In genomic region chr13:97881556-97881955, GRCh38 we compare ENCODE assay signal across 34 cellular contexts.
"Had no signal": no experiment of that assay in that cellular context is flagged by ENCODE, and none has a peak within 500 bp of the region (broad histone marks: within the 10 kb centered on the region; RNA-seq: fewer than 3 reads in every experiment).

No MANE protein-coding gene starts in this region.

- H3K4me3 Mint-ChIP-seq: activated B cell treated with CpG ODN at 0.5 μM for 24 hours; activated CD4-positive, alpha-beta memory T cell treated with anti-CD3 and anti-CD28 coated beads for 36 hours; activated CD4-positive, alpha-beta T cell treated with anti-CD3 and anti-CD28 coated beads, Interleukin-2, amount 10 ng/mL, durations not matched to agents 24 days and 14 days; activated CD8-positive, alpha-beta T cell treated with anti-CD3 and anti-CD28 coated beads for 36 hours; activated naive CD4-positive, alpha-beta T cell treated with anti-CD3 and anti-CD28 coated beads for 36 hours; activated naive CD8-positive, alpha-beta T cell treated with anti-CD3 and anti-CD28 coated beads for 36 hours; activated T-cell treated with anti-CD3 and anti-CD28 coated beads, Interleukin-2, amount 50 U/mL, for 4 hours; activated T-cell treated with anti-CD3 and anti-CD28 coated beads, Interleukin-2, amount 50 U/mL, for 72 hours; activated T-helper 1 cell treated with anti-CD3 and anti-CD28 coated beads, Interleukin-12 subunit alpha, Interleukin-12 subunit beta, Interleukin-2, Interleukin-4 antibody, amounts not matched to agents 30 ng/mL and 10 ng/mL and 1 ng/mL, durations not matched to agents 14 hours and 24 hours and 36 hours; activated T-helper 17 cell treated with anti-CD3 and anti-CD28 coated beads, Interleukin-2, amount 50 U/mL, for 72 hours; T-helper 1 cell treated with Interleukin-12 subunit alpha and Interleukin-12 subunit beta and Interleukin-4 antibody, amounts not matched to agents 30 μg/mL and 1 μg/mL, for 36 hours; T-helper 2 cell treated with Interferon-gamma antibody and Interleukin-4, amounts not matched to agents 5 μg/mL and 100 μg/mL, for 36 hours had no signal

- H3K36me3 Mint-ChIP-seq: activated CD4-positive, alpha-beta memory T cell treated with anti-CD3 and anti-CD28 coated beads for 36 hours; activated naive CD4-positive, alpha-beta T cell treated with anti-CD3 and anti-CD28 coated beads, Interleukin-2, amount 50 U/mL, for 72 hours; activated naive CD8-positive, alpha-beta T cell treated with anti-CD3 and anti-CD28 coated beads for 36 hours had no signal

- H3K27ac ChIP-seq: adrenal gland, body of pancreas, brain microvascular endothelial cell, breast epithelium, VCaP had no signal

- DNase-seq: activated B cell treated with CpG ODN at 0.5 μM for 24 hours; activated CD4-positive, alpha-beta memory T cell treated with anti-CD3 and anti-CD28 coated beads for 36 hours; activated CD4-positive, alpha-beta T cell treated with anti-CD3 and anti-CD28 coated beads for 4 hours; activated CD4-positive, alpha-beta T cell treated with anti-CD3 and anti-CD28 coated beads, Interleukin-2, amount 10 ng/mL, durations not matched to agents 24 days and 14 days; activated CD4-positive, alpha-beta T cell treated with anti-CD3 and anti-CD28 coated beads, Interleukin-2, amount 50 U/mL, for 1 hour; activated CD4-positive, alpha-beta T cell treated with anti-CD3 and anti-CD28 coated beads, Interleukin-2, amount 50 U/mL, for 4 hours; activated CD4-positive, CD25-positive, alpha-beta regulatory T cell treated with anti-CD3 and anti-CD28 coated beads, Interleukin-2, amount 50 U/mL, for 72 hours; activated CD8-positive, alpha-beta memory T cell treated with anti-CD3 and anti-CD28 coated beads, Interleukin-2, amount 50 U/mL, for 4 hours; activated CD8-positive, alpha-beta T cell treated with anti-CD3 and anti-CD28 coated beads for 36 hours; activated effector memory CD4-positive, alpha-beta T cell treated with anti-CD3 and anti-CD28 coated beads, Interleukin-2, amount 50 U/mL, for 16 hours; activated gamma-delta T cell treated with Interleukin-2 at 50 U/mL for 16 hours; activated naive CD4-positive, alpha-beta T cell; activated naive CD4-positive, alpha-beta T cell treated with anti-CD3 and anti-CD28 coated beads for 36 hours; activated naive CD4-positive, alpha-beta T cell treated with anti-CD3 and anti-CD28 coated beads, Interleukin-2, amount 50 U/mL, for 16 hours; activated naive CD8-positive, alpha-beta T cell treated with anti-CD3 and anti-CD28 coated beads for 36 hours; activated T-cell treated with anti-CD3 and anti-CD28 coated beads for 4 hours; activated T-cell treated with anti-CD3 and anti-CD28 coated beads, Interleukin-2, amount 50 U/mL, for 1 hour; activated T-cell treated with anti-CD3 and anti-CD28 coated beads, Interleukin-2, amount 50 U/mL, for 4 hours; activated T-cell treated with anti-CD3 and anti-CD28 coated beads, Interleukin-2, amount 50 U/mL, for 72 hours; adrenal gland; amniotic stem cell; aorta; body of pancreas; brain microvascular endothelial cell; central memory CD4-positive, alpha-beta T cell; T-helper 2 cell; T-helper 9 cell had no signal

- H3K27me3 ChIP-seq: body of pancreas, brain microvascular endothelial cell, breast epithelium had no signal

- H3K27ac Mint-ChIP-seq: activated B cell treated with CpG ODN at 0.5 μM for 24 hours; activated CD4-positive, alpha-beta memory T cell treated with anti-CD3 and anti-CD28 coated beads for 36 hours; activated CD4-positive, alpha-beta T cell treated with anti-CD3 and anti-CD28 coated beads, Interleukin-2, amount 10 ng/mL, durations not matched to agents 24 days and 14 days; activated CD8-positive, alpha-beta T cell treated with anti-CD3 and anti-CD28 coated beads for 36 hours; activated naive CD4-positive, alpha-beta T cell treated with anti-CD3 and anti-CD28 coated beads for 36 hours; activated naive CD4-positive, alpha-beta T cell treated with anti-CD3 and anti-CD28 coated beads, Interleukin-2, amount 50 U/mL, for 72 hours; activated naive CD8-positive, alpha-beta T cell treated with anti-CD3 and anti-CD28 coated beads for 36 hours; activated T-cell treated with anti-CD3 and anti-CD28 coated beads, Interleukin-2, amount 50 U/mL, for 72 hours; activated T-helper 1 cell treated with anti-CD3 and anti-CD28 coated beads, Interleukin-12 subunit alpha, Interleukin-12 subunit beta, Interleukin-2, Interleukin-4 antibody, amounts not matched to agents 30 ng/mL and 10 ng/mL and 1 ng/mL, durations not matched to agents 14 hours and 24 hours and 36 hours; activated T-helper 17 cell treated with anti-CD3 and anti-CD28 coated beads, Interleukin-2, amount 50 U/mL, for 72 hours; T-helper 1 cell treated with Interleukin-12 subunit alpha and Interleukin-12 subunit beta and Interleukin-4 antibody, amounts not matched to agents 30 μg/mL and 1 μg/mL, for 36 hours; T-helper 2 cell treated with Interferon-gamma antibody and Interleukin-4, amounts not matched to agents 5 μg/mL and 100 μg/mL, for 36 hours had no signal

- ATAC-seq: activated CD8-positive, alpha-beta T cell treated with anti-CD3 and anti-CD28 coated beads for 36 hours; activated naive CD4-positive, alpha-beta T cell treated with anti-CD3 and anti-CD28 coated beads, Interleukin-2, amount 50 U/mL, for 72 hours; activated T-cell treated with anti-CD3 and anti-CD28 coated beads, Interleukin-2, amount 50 U/mL, for 4 hours; activated T-cell treated with anti-CD3 and anti-CD28 coated beads, Interleukin-2, amount 50 U/mL, for 72 hours; activated T-helper 17 cell treated with anti-CD3 and anti-CD28 coated beads, Interleukin-2, amount 50 U/mL, for 72 hours; body of pancreas had no signal

- H3K27me3 Mint-ChIP-seq: activated CD4-positive, alpha-beta T cell treated with anti-CD3 and anti-CD28 coated beads, Interleukin-2, amount 10 ng/mL, durations not matched to agents 24 days and 14 days had no signal

- H3K9me3 ChIP-seq: adrenal gland, body of pancreas, breast epithelium had no signal

- H3K36me3 ChIP-seq: adrenal gland, brain microvascular endothelial cell, breast epithelium had no signal

- H3K4me1 ChIP-seq: adrenal gland, body of pancreas, breast epithelium had no signal

- H3K9me3 Mint-ChIP-seq: activated B cell treated with CpG ODN at 0.5 μM for 24 hours; activated CD4-positive, alpha-beta memory T cell treated with anti-CD3 and anti-CD28 coated beads for 36 hours; activated CD4-positive, alpha-beta T cell treated with anti-CD3 and anti-CD28 coated beads, Interleukin-2, amount 10 ng/mL, durations not matched to agents 24 days and 14 days; activated CD8-positive, alpha-beta T cell treated with anti-CD3 and anti-CD28 coated beads for 36 hours; activated naive CD4-positive, alpha-beta T cell treated with anti-CD3 and anti-CD28 coated beads for 36 hours; activated naive CD4-positive, alpha-beta T cell treated with anti-CD3 and anti-CD28 coated beads, Interleukin-2, amount 50 U/mL, for 72 hours; activated naive CD8-positive, alpha-beta T cell treated with anti-CD3 and anti-CD28 coated beads for 36 hours; activated T-cell treated with anti-CD3 and anti-CD28 coated beads, Interleukin-2, amount 50 U/mL, for 4 hours; activated T-cell treated with anti-CD3 and anti-CD28 coated beads, Interleukin-2, amount 50 U/mL, for 72 hours; activated T-helper 1 cell treated with anti-CD3 and anti-CD28 coated beads, Interleukin-12 subunit alpha, Interleukin-12 subunit beta, Interleukin-2, Interleukin-4 antibody, amounts not matched to agents 30 ng/mL and 10 ng/mL and 1 ng/mL, durations not matched to agents 14 hours and 24 hours and 36 hours; activated T-helper 17 cell treated with anti-CD3 and anti-CD28 coated beads, Interleukin-2, amount 50 U/mL, for 72 hours; T-helper 1 cell treated with Interleukin-12 subunit alpha and Interleukin-12 subunit beta and Interleukin-4 antibody, amounts not matched to agents 30 μg/mL and 1 μg/mL, for 36 hours; T-helper 2 cell treated with Interferon-gamma antibody and Interleukin-4, amounts not matched to agents 5 μg/mL and 100 μg/mL, for 36 hours had no signal

- H3K4me3 ChIP-seq: adrenal gland, body of pancreas, breast epithelium had no signal

- H3K4me1 Mint-ChIP-seq: activated B cell treated with CpG ODN at 0.5 μM for 24 hours; activated CD4-positive, alpha-beta T cell treated with anti-CD3 and anti-CD28 coated beads, Interleukin-2, amount 10 ng/mL, durations not matched to agents 24 days and 14 days; activated naive CD8-positive, alpha-beta T cell treated with anti-CD3 and anti-CD28 coated beads for 36 hours; activated T-helper 17 cell treated with anti-CD3 and anti-CD28 coated beads, Interleukin-2, amount 50 U/mL, for 72 hours had no signal
